Comparison of ENCODE assay signal across 8 cellular contexts in the genomic region with DNA sequence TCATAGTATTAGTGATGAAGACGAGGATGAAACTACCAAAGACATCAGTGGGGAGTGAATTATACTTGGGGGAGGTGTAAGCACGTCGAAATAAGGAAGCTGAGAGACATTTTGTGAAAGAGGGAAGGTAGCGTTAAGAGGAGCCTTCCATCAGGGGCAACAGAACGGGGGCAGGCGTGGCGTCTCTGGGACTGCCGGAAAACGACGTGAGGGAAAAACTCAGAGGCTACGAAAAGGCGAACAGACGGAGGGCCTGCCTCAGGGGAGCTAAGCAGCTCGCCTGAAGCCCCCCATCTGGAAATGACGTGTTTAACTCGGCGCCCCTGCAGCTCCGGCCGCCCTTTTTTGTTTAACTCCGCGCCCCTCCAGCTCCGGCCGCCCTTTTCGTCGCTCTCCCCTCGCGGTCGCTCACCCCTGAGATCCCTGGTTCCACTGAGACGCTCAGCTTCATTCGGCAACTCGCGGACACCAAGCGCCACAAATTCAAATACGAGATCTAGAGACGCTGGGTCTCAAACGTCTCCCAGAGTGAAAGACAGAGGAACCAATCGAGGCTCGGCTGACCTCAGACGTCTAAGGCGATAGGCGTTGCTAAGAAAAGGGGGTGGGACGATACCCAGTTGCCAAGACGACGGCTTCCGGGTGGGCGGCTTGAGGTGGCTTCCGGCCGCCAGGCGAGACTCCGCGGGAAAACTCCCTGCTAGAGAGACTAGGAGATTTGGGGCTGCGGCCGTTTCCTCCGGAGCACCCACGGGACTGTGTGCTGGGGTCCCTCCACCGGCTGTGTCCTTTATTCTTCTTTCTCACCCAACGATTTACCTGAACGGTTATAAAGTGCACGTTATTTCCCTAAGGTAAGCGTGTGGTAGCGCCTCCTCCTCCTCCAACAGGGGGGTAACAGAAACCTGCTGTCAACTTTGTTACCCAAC.
A peak's percentile ranks its signal among the peaks of the same experiment; 100 is the strongest.
DNase-seq lines count a peak whose midpoint lies in the region; ATAC-seq and TF ChIP-seq lines count a peak whose summit lies in the region.

No MANE protein-coding gene starts in this region.

- H3K4me1 Mint-ChIP-seq in CD8-positive, alpha-beta T cell (ENCODE audit: low read depth): peaks cover 24% of the 10 kb centered on the region
- H3K4me1 Mint-ChIP-seq in activated CD4-positive, alpha-beta memory T cell treated with anti-CD3 and anti-CD28 coated beads, Interleukin-2, amount 10 ng/mL, durations not matched to agents 7 days and 5 days: peaks cover 26% of the 10 kb centered on the region

- intact Hi-C loops in CD8-positive, alpha-beta T cell (cut with DNase I, micrococcal nuclease): loop anchor here (2.0 to 10.0 kb wide), 8 partner anchors 122 to 2000 kb away; partner anchors contain the start of genes PSMD7 (in 2 of the 2), DHODH (in 1 of the 2), DHX38 (in 1 of the 2) and PKD1L3 (in 1 of the 2)
- intact Hi-C loops in lower lobe of right lung (cut with DNase I): no loop called here

- H3K4me3 Mint-ChIP-seq in CD8-positive, alpha-beta T cell: peak overlapping the region; percentile 100
- peak overlapping the region; percentile 100 for H3K4me3 Mint-ChIP-seq in activated CD4-positive, alpha-beta memory T cell treated with anti-CD3 and anti-CD28 coated beads, Interleukin-2, amount 10 ng/mL, durations not matched to agents 7 days and 5 days

- no peaks in the 10 kb centered on the region for H3K36me3 ChIP-seq in CD8-positive, alpha-beta T cell (ENCODE audit: insufficient read depth, low read length)
- no peaks in the 10 kb centered on the region for H3K36me3 ChIP-seq in ectodermal cell (ENCODE audit: control insufficient read depth, insufficient read depth, low read length)
- H3K36me3 ChIP-seq in lower lobe of right lung: no peaks in the 10 kb centered on the region

- ATAC-seq in CD8-positive, alpha-beta T cell: peak; percentile 98
- ATAC-seq in GM19455 (IDR thresholded peaks at IDR 0.05; ENCODE audit: unreplicated experiment) (peak; percentile 99), lower lobe of right lung (peak; percentile 100)

- H3K36me3 Mint-ChIP-seq in CD8-positive, alpha-beta T cell: peaks cover 9% of the 10 kb centered on the region
- H3K36me3 Mint-ChIP-seq in activated CD4-positive, alpha-beta memory T cell treated with anti-CD3 and anti-CD28 coated beads, Interleukin-2, amount 10 ng/mL, durations not matched to agents 7 days and 5 days (ENCODE audit: low read depth): peaks cover 5% of the 10 kb centered on the region

- peak; percentile 87 to 96 (median 92) for DNase-seq in CD8-positive, alpha-beta T cell
- peak; percentile 94 for DNase-seq in HK-2 (ENCODE audit: unreplicated experiment)
- DNase-seq in NCI-H82 treated with DMSO at 0.1 percent for 48 hours (lab: John Stamatoyannopoulos, UW; ENCODE audit: unreplicated experiment): peak; percentile 85
- peak; percentile 95 for DNase-seq in activated CD4-positive, alpha-beta memory T cell treated with anti-CD3 and anti-CD28 coated beads, Interleukin-2, amount 10 ng/mL, durations not matched to agents 7 days and 5 days
- DNase-seq in lower lobe of right lung: peak; percentile 95
- DNase-seq in stimulated activated CD4-positive, alpha-beta T cell treated with anti-CD3 and anti-CD28 coated beads, TNF-alpha, amount 100 ng/mL, for 1 hour (ENCODE audit: low read depth in 3 of 3, low spot score in 1 of 3): peak; percentile 85 to 89 (median 86)

- no peaks in the 10 kb centered on the region for H3K9me3 Mint-ChIP-seq in CD8-positive, alpha-beta T cell
- H3K9me3 Mint-ChIP-seq in activated CD4-positive, alpha-beta memory T cell treated with anti-CD3 and anti-CD28 coated beads, Interleukin-2, amount 10 ng/mL, durations not matched to agents 7 days and 5 days: no peaks in the 10 kb centered on the region

- no peaks in the 10 kb centered on the region for H3K27me3 ChIP-seq in CD8-positive, alpha-beta T cell (ENCODE audit: insufficient read depth, low read length)
- H3K27me3 ChIP-seq in ectodermal cell (ENCODE audit: control insufficient read depth, insufficient read depth, low read length, poor library complexity, severe bottlenecking): no peaks in the 10 kb centered on the region
- no peaks in the 10 kb centered on the region for H3K27me3 ChIP-seq in lower lobe of right lung (ENCODE audit: low read depth)

- peak overlapping the region; percentile 81 for H3K4me3 ChIP-seq in CD8-positive, alpha-beta T cell (ENCODE audit: low read depth, low read length)
- peak overlapping the region; percentile 82 for H3K4me3 ChIP-seq in ectodermal cell (ENCODE audit: insufficient read depth, low read depth, low read length)
- H3K4me3 ChIP-seq in lower lobe of right lung: peak overlapping the region; percentile 93

- POLR2A ChIA-PET in CD8-positive, alpha-beta T cell (lab: Charles Lee): interaction anchor here (0.8 to 1.0 kb wide), 2 partner anchors 122 to 123 kb away, joined by 3 read pairs; no protein-coding TSS in a partner anchor
- POLR2A ChIA-PET in activated CD4-positive, alpha-beta memory T cell treated with anti-CD3 and anti-CD28 coated beads, Interleukin-2, amount 10 ng/mL, durations not matched to agents 7 days and 5 days (lab: Charles Lee): interaction anchor here (0.7 to 1.3 kb wide), 7 partner anchors 9 to 1632 kb away, joined by 3 to 6 read pairs (median 3); partner anchors contain the start of genes DHX38 and TXNL4B

- peaks cover 14% of the 10 kb centered on the region for H3K4me1 ChIP-seq in CD8-positive, alpha-beta T cell (ENCODE audit: insufficient read depth, low read length)
- H3K4me1 ChIP-seq in ectodermal cell (ENCODE audit: control insufficient read depth, insufficient read depth, low read length) (no peaks in the 10 kb centered on the region), lower lobe of right lung (peaks cover 14% of the 10 kb centered on the region)

- H3K27me3 Mint-ChIP-seq in CD8-positive, alpha-beta T cell (ENCODE audit: low read depth): no peaks in the 10 kb centered on the region
- H3K27me3 Mint-ChIP-seq in activated CD4-positive, alpha-beta memory T cell treated with anti-CD3 and anti-CD28 coated beads, Interleukin-2, amount 10 ng/mL, durations not matched to agents 7 days and 5 days: peaks cover 3% of the 10 kb centered on the region

- CTCF ChIA-PET in CD8-positive, alpha-beta T cell (lab: Charles Lee): interaction anchor here (1.1 to 1.6 kb wide), 2 partner anchors 168 kb away, joined by 3 read pairs; no protein-coding TSS in a partner anchor
- CTCF ChIA-PET in activated CD4-positive, alpha-beta memory T cell treated with anti-CD3 and anti-CD28 coated beads, Interleukin-2, amount 10 ng/mL, durations not matched to agents 7 days and 5 days (lab: Charles Lee): interaction anchor here (0.6 to 2.1 kb wide), 4 partner anchors 13 to 571 kb away, joined by 3 to 7 read pairs (median 4); partner anchors contain the start of genes DHX38 and TXNL4B

- H3K27ac ChIP-seq in CD8-positive, alpha-beta T cell (ENCODE audit: low read depth, low read length): peak overlapping the region; percentile 59
- H3K27ac ChIP-seq in ectodermal cell (ENCODE audit: insufficient read depth, low read depth, low read length, poor library complexity, severe bottlenecking): peak overlapping the region; percentile 90
- peak overlapping the region; percentile 46 for H3K27ac ChIP-seq in lower lobe of right lung

- 0% methylated on average over 61 of the region's 61 CpGs for WGBS in ectodermal cell, 2 experiments

- H3K9me3 ChIP-seq in CD8-positive, alpha-beta T cell (ENCODE audit: low read length): no peaks in the 10 kb centered on the region
- H3K9me3 ChIP-seq in ectodermal cell (ENCODE audit: control insufficient read depth, low read length) (no peaks in the 10 kb centered on the region), lower lobe of right lung (no peaks in the 10 kb centered on the region)

- TF ChIP-seq CTCF in CD8-positive, alpha-beta T cell (IDR thresholded peaks at IDR 0.05): no peak
- no peak for TF ChIP-seq CTCF in lower lobe of right lung (IDR thresholded peaks at IDR 0.05)

- peak overlapping the region; percentile 98 for H3K27ac Mint-ChIP-seq in CD8-positive, alpha-beta T cell
- peak overlapping the region; percentile 93 for H3K27ac Mint-ChIP-seq in activated CD4-positive, alpha-beta memory T cell treated with anti-CD3 and anti-CD28 coated beads, Interleukin-2, amount 10 ng/mL, durations not matched to agents 7 days and 5 days

Comparison
In these comparisons a context has a peak if more than half of its experiments do, and no peak if none do; other contexts are left out.
1. Peak in every context shown above with its lines: DNase-seq, ATAC-seq, H3K4me3 ChIP-seq and H3K27ac ChIP-seq.